16 cellular contexts compared by ENCODE assay signal in the genomic region with DNA sequence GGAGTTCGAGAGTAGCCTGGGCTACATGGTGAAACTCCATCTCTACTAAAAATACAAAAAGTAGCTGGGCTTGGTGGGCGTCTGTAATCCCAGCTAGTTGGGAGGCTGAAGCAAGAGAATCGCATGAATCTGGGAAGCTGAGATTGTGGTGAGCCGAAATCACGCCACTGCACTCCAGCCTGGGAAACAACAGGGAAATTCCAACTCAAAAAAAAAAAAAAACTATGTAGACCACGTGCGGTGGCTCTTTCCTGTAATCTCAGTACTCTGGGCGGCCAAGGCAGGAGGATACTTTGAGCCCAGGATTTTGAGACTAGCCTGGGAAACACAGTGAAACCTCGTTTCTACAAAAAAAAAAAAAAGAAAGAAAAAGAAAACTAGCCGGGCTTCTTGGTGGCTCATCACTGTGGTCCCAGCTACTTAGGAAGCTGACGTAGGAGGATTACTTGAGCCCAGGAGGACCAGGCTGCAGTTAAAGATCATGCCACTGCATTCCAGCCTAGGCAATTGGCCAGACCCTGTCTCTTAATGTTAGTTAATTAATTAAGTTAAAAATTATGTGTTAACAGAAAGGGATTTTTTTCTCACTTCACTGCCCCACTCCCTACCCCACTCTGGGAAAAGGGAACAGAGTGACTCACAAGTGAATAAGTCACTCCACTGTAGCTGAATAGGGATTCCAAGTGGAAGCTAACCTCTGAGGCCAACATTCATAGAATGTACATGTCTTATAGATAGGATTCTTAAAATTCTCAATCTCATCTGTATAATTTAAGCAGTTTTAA. TPM values are rescaled to one million over a fixed set of nuclear protein-coding genes. Genes with fewer than 3 reads are reported as not detected.
DNase-seq lines count a peak whose midpoint lies in the region; ATAC-seq lines count a peak whose summit lies in the region.
"Had no signal": no experiment of that assay in that cellular context is flagged by ENCODE, and none has a peak within 500 bp of the region (broad histone marks: within the 10 kb centered on the region; RNA-seq: fewer than 3 reads in every experiment).

No MANE protein-coding gene starts in this region.

- peaks cover 13% of the 10 kb centered on the region for H3K9me3 Mint-ChIP-seq in activated naive CD8-positive, alpha-beta T cell treated with anti-CD3 and anti-CD28 coated beads, Interleukin-2, amount 10 ng/mL, durations not matched to agents 7 days and 5 days
- peaks cover 13% of the 10 kb centered on the region for H3K9me3 Mint-ChIP-seq in activated naive CD8-positive, alpha-beta T cell treated with anti-CD3 and anti-CD28 coated beads for 36 hours
- H3K9me3 Mint-ChIP-seq in naive B cell = peaks cover 0 to 15% (median 2%) of the 10 kb centered on the region in 7 donors

- no peak overlapping the region for H3K27ac Mint-ChIP-seq in activated naive CD8-positive, alpha-beta T cell treated with anti-CD3 and anti-CD28 coated beads, Interleukin-2, amount 10 ng/mL, durations not matched to agents 7 days and 5 days
- H3K27ac Mint-ChIP-seq in activated naive CD8-positive, alpha-beta T cell treated with anti-CD3 and anti-CD28 coated beads for 36 hours = no peak overlapping the region
- peak overlapping the region in 1 of 6 donors; percentile 99 for H3K27ac Mint-ChIP-seq in naive B cell

- no peak for ATAC-seq in activated naive CD8-positive, alpha-beta T cell treated with anti-CD3 and anti-CD28 coated beads, Interleukin-2, amount 10 ng/mL, durations not matched to agents 7 days and 5 days (ENCODE audit: low read depth)
- ATAC-seq in naive B cell (ENCODE audit: low read depth in 2 of 2) (no peak), left lobe of liver (no peak), HG03108 (IDR thresholded peaks at IDR 0.05; ENCODE audit: unreplicated experiment) (no peak)
- ATAC-seq: esophagus mucosa, heart left ventricle, right lobe of liver had no signal

- no peak overlapping the region for H3K4me3 ChIP-seq in adipocyte (ENCODE audit: low read length)
- H3K4me3 ChIP-seq: right lobe of liver had no signal

- DNase-seq in activated naive CD8-positive, alpha-beta T cell treated with anti-CD3 and anti-CD28 coated beads, Interleukin-2, amount 10 ng/mL, durations not matched to agents 7 days and 5 days = no peak
- no peak for DNase-seq in activated naive CD8-positive, alpha-beta T cell treated with anti-CD3 and anti-CD28 coated beads for 36 hours
- DNase-seq in adipocyte (ENCODE audit: low read depth) = peak; percentile 2
- DNase-seq in naive B cell = no peak
- no peak for DNase-seq in left lobe of liver (ENCODE audit: low spot score)
- no peak for DNase-seq in T-helper 9 cell
- DNase-seq in DMS153 (lab: John Stamatoyannopoulos, UW) = no peak
- DNase-seq: activated effector memory CD4-positive, alpha-beta T cell treated with Interleukin-2 at 50 U/mL for 16 hours; HCEC 1CT; heart left ventricle; NCI-H1694 treated with DMSO at 0.1 percent for 48 hours; right lobe of liver; SHP77; T1000 had no signal

- H3K27me3 ChIP-seq in adipocyte (replicated peaks; ENCODE audit: control insufficient read depth, insufficient read depth, low read length) = no peaks in the 10 kb centered on the region
- H3K27me3 ChIP-seq: heart left ventricle, right lobe of liver had no signal

- peaks cover 11% of the 10 kb centered on the region for H3K4me1 Mint-ChIP-seq in activated naive CD8-positive, alpha-beta T cell treated with anti-CD3 and anti-CD28 coated beads, Interleukin-2, amount 10 ng/mL, durations not matched to agents 7 days and 5 days
- peaks cover 16% of the 10 kb centered on the region for H3K4me1 Mint-ChIP-seq in activated naive CD8-positive, alpha-beta T cell treated with anti-CD3 and anti-CD28 coated beads for 36 hours
- peaks cover 29 to 53% (median 34%) of the 10 kb centered on the region in 3 donors for H3K4me1 Mint-ChIP-seq in naive B cell

- peak overlapping the region; percentile 5 for H3K4me3 Mint-ChIP-seq in activated naive CD8-positive, alpha-beta T cell treated with anti-CD3 and anti-CD28 coated beads, Interleukin-2, amount 10 ng/mL, durations not matched to agents 7 days and 5 days
- H3K4me3 Mint-ChIP-seq in activated naive CD8-positive, alpha-beta T cell treated with anti-CD3 and anti-CD28 coated beads for 36 hours = no peak overlapping the region
- H3K4me3 Mint-ChIP-seq in naive B cell = peak overlapping the region in 7 of 8 donors; percentile 56 to 100 (median 97)

- peaks cover 11% of the 10 kb centered on the region for H3K4me1 ChIP-seq in adipocyte (ENCODE audit: control insufficient read depth, insufficient read depth, low read length)

- no peaks in the 10 kb centered on the region for H3K27me3 Mint-ChIP-seq in activated naive CD8-positive, alpha-beta T cell treated with anti-CD3 and anti-CD28 coated beads, Interleukin-2, amount 10 ng/mL, durations not matched to agents 7 days and 5 days
- no peaks in the 10 kb centered on the region for H3K27me3 Mint-ChIP-seq in activated naive CD8-positive, alpha-beta T cell treated with anti-CD3 and anti-CD28 coated beads for 36 hours
- H3K27me3 Mint-ChIP-seq in naive B cell = no peaks in the 10 kb centered on the region

- POLR2A ChIA-PET in activated naive CD8-positive, alpha-beta T cell treated with anti-CD3 and anti-CD28 coated beads, Interleukin-2, amount 10 ng/mL, durations not matched to agents 7 days and 5 days (lab: Charles Lee) = interaction anchor here (0.7 to 1.5 kb wide), 3 partner anchors 13 to 446 kb away, joined by 3 read pairs; partner anchors contain the start of gene PPP2R1A

- H3K36me3 Mint-ChIP-seq in activated naive CD8-positive, alpha-beta T cell treated with anti-CD3 and anti-CD28 coated beads, Interleukin-2, amount 10 ng/mL, durations not matched to agents 7 days and 5 days = peaks cover 56% of the 10 kb centered on the region
- H3K36me3 Mint-ChIP-seq in activated naive CD8-positive, alpha-beta T cell treated with anti-CD3 and anti-CD28 coated beads for 36 hours = peaks cover 51% of the 10 kb centered on the region
- peaks cover 8 to 9% of the 10 kb centered on the region in 2 donors for H3K36me3 Mint-ChIP-seq in naive B cell

- no peak overlapping the region for H3K9ac ChIP-seq in adipocyte (ENCODE audit: low read length)

- H3K36me3 ChIP-seq in adipocyte (ENCODE audit: control insufficient read depth, insufficient read depth, low read length, severe bottlenecking) = peaks cover 17% of the 10 kb centered on the region
- H3K36me3 ChIP-seq: right lobe of liver had no signal

- H3K9me3 ChIP-seq in adipocyte (ENCODE audit: control insufficient read depth, low read length) = no peaks in the 10 kb centered on the region
- H3K9me3 ChIP-seq: heart left ventricle, right lobe of liver had no signal

RNA-seq across cellular contexts. Expression of gene ZNF83, which starts 2.2 kb away (rescaled TPM):
- total RNA-seq in activated naive CD8-positive, alpha-beta T cell treated with anti-CD3 and anti-CD28 coated beads, Interleukin-2, amount 10 ng/mL, durations not matched to agents 7 days and 5 days = 10 to 100 TPM; 81.0 to 92.4 TPM
- total RNA-seq in activated naive CD8-positive, alpha-beta T cell treated with anti-CD3 and anti-CD28 coated beads for 36 hours = 10 to 100 TPM; 22.0 to 22.5 TPM
- polyA plus RNA-seq in naive B cell (ENCODE audit: low read depth in 6 of 6) = 10 to 100 TPM in 5 of 6 donors, 1 to 10 TPM in 1; 6.7 to 31.5 (median 14.8) TPM
- total RNA-seq in left lobe of liver = 3.4 TPM
